In genomic region chr16:2513405-2514332, GRCh38 we compare ENCODE assay signal across 1 cellular context.
TF ChIP-seq lines count a peak whose summit lies in the region.

Gene ATP6V0C (plus strand): TSS chr16:2513952. CDS start chr16:2514104, 152 bp downstream.

TF ChIP-seq in H1, 55 proteins besides CTCF, POLR2A, EP300 and RAD21 (continued from another document):
- TF ChIP-seq, protein P1, sequence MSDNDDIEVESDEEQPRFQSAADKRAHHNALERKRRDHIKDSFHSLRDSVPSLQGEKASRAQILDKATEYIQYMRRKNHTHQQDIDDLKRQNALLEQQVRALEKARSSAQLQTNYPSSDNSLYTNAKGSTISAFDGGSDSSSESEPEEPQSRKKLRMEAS (IDR thresholded peaks at IDR 0.05), result peak; percentile 20; the same call in 1 of the 2 replicates
- no peak; the same call in 1 of the 2 replicates for TF ChIP-seq EGR1 (IDR thresholded peaks at IDR 0.05; ENCODE audit: borderline replicate concordance, low read depth, low read length)
- TF ChIP-seq SIX5 (IDR thresholded peaks at IDR 0.05; ENCODE audit: low read depth, low read length), result no peak; the same call in 1 of the 2 replicates
- no peak for TF ChIP-seq SP2 (IDR thresholded peaks at IDR 0.05; ENCODE audit: low read length)
- TF ChIP-seq JUN (IDR thresholded peaks at IDR 0.05; ENCODE audit: low read depth, low read length), result no peak
- TF ChIP-seq POLR2AphosphoS5 (IDR thresholded peaks at IDR 0.05; ENCODE audit: low read depth, low read length), result peak; percentile 72
- TF ChIP-seq CBX5 (IDR thresholded peaks at IDR 0.05; ENCODE audit: low read depth, low read length), result no peak
- TF ChIP-seq SIN3A (conservative IDR thresholded peaks at IDR 0.05 in 1 of 2, IDR thresholded peaks at IDR 0.05 in 1 of 2; ENCODE audit: low read depth in 1 of 2, low read length in 2 of 2), result peak in 1 of 2 experiments; percentile 17; a peak in 2 of 4 replicates
- peak; percentile 87 for TF ChIP-seq JUND (IDR thresholded peaks at IDR 0.05; ENCODE audit: low read length)
- peak; percentile 69; the same call in 1 of the 2 replicates for TF ChIP-seq SP4 (IDR thresholded peaks at IDR 0.05; ENCODE audit: low read length)
- 0 out of 2 replicates have a peak, but pooled peaks have one; percentile 34 for TF ChIP-seq RBBP5 (IDR thresholded peaks at IDR 0.05; ENCODE audit: borderline replicate concordance, low read depth, low read length)
- TF ChIP-seq CREB1 (IDR thresholded peaks at IDR 0.05), result peak; percentile 95
- 0 out of 2 replicates have a peak, but pooled peaks have one; percentile 25 for TF ChIP-seq TCF12 (IDR thresholded peaks at IDR 0.05; ENCODE audit: low read depth, low read length)
- TF ChIP-seq BACH1 (IDR thresholded peaks at IDR 0.05; ENCODE audit: low read length), result no peak
- no peak for TF ChIP-seq SUZ12 (IDR thresholded peaks at IDR 0.05; ENCODE audit: low read length)
- no peak for TF ChIP-seq SAP30 (IDR thresholded peaks at IDR 0.05; ENCODE audit: insufficient read depth, insufficient replicate concordance, low read length)
- TF ChIP-seq TAF1 (IDR thresholded peaks at IDR 0.05; ENCODE audit: low read depth, low read length), result peak; percentile 93
- no peak; the same call in 1 of the 2 replicates for TF ChIP-seq E2F6 (IDR thresholded peaks at IDR 0.05)
- TF ChIP-seq RXRA (IDR thresholded peaks at IDR 0.05; ENCODE audit: insufficient read depth, low read depth, low read length), result no peak
- TF ChIP-seq GTF2F1 (IDR thresholded peaks at IDR 0.05; ENCODE audit: borderline replicate concordance, low read depth, low read length), result no peak
- no peak for TF ChIP-seq CHD7 (IDR thresholded peaks at IDR 0.05; ENCODE audit: insufficient replicate concordance, low read length)
- no peak for TF ChIP-seq GABPA (IDR thresholded peaks at IDR 0.05; ENCODE audit: borderline replicate concordance, insufficient read depth, low read length)
- TF ChIP-seq CBX8 (IDR thresholded peaks at IDR 0.05; ENCODE audit: borderline replicate concordance, low read depth, low read length), result no peak
- no peak for TF ChIP-seq CTBP2 (IDR thresholded peaks at IDR 0.05; ENCODE audit: borderline replicate concordance, insufficient read depth, insufficient read length, low read length)
- TF ChIP-seq CEBPB (IDR thresholded peaks at IDR 0.05; ENCODE audit: low read depth, low read length), result no peak
- no peak for TF ChIP-seq POU5F1 (IDR thresholded peaks at IDR 0.05; ENCODE audit: low read depth, low read length)
- TF ChIP-seq KDM1A (IDR thresholded peaks at IDR 0.05; ENCODE audit: borderline replicate concordance, low read length), result no peak
- TF ChIP-seq, protein P2, sequence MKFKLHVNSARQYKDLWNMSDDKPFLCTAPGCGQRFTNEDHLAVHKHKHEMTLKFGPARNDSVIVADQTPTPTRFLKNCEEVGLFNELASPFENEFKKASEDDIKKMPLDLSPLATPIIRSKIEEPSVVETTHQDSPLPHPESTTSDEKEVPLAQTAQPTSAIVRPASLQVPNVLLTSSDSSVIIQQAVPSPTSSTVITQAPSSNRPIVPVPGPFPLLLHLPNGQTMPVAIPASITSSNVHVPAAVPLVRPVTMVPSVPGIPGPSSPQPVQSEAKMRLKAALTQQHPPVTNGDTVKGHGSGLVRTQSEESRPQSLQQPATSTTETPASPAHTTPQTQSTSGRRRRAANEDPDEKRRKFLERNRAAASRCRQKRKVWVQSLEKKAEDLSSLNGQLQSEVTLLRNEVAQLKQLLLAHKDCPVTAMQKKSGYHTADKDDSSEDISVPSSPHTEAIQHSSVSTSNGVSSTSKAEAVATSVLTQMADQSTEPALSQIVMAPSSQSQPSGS (IDR thresholded peaks at IDR 0.05; ENCODE audit: low read length), result no peak
- TF ChIP-seq BRCA1 (IDR thresholded peaks at IDR 0.05; ENCODE audit: low read depth, low read length), result no peak
- TF ChIP-seq, protein P3, sequence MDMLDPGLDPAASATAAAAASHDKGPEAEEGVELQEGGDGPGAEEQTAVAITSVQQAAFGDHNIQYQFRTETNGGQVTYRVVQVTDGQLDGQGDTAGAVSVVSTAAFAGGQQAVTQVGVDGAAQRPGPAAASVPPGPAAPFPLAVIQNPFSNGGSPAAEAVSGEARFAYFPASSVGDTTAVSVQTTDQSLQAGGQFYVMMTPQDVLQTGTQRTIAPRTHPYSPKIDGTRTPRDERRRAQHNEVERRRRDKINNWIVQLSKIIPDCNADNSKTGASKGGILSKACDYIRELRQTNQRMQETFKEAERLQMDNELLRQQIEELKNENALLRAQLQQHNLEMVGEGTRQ (IDR thresholded peaks at IDR 0.05; ENCODE audit: low read length), result peak; percentile 91
- TF ChIP-seq ASH2L (IDR thresholded peaks at IDR 0.05; ENCODE audit: low read length), result peak; percentile 58
- TF ChIP-seq YY1 (IDR thresholded peaks at IDR 0.05; ENCODE audit: low read depth, low read length), result peak; percentile 97
- TF ChIP-seq TEAD4 (IDR thresholded peaks at IDR 0.05; ENCODE audit: low read depth, low read length), result peak; percentile 70
- no peak for TF ChIP-seq CHD2 (IDR thresholded peaks at IDR 0.05; ENCODE audit: low read length)
- TF ChIP-seq BCL11A (IDR thresholded peaks at IDR 0.05; ENCODE audit: low read depth in 2 of 2, low read length in 2 of 2), result no peak
- TF ChIP-seq PHF8 (conservative IDR thresholded peaks at IDR 0.05; ENCODE audit: low read depth, low read length), result peak; percentile 91
- no peak for TF ChIP-seq HDAC2 (IDR thresholded peaks at IDR 0.05; ENCODE audit: borderline replicate concordance in 1 of 2, low read depth in 2 of 2, low read length in 2 of 2)
- TF ChIP-seq RNF2 (IDR thresholded peaks at IDR 0.05; ENCODE audit: borderline replicate concordance, low read depth, low read length, missing control alignments, poor library complexity, severe bottlenecking), result no peak
- TF ChIP-seq FOSL1 (IDR thresholded peaks at IDR 0.05; ENCODE audit: insufficient read depth, low read depth, low read length), result no peak
- peak; percentile 58; the same call in 1 of the 2 replicates for TF ChIP-seq SP1 (IDR thresholded peaks at IDR 0.05; ENCODE audit: low read depth, low read length)
- TF ChIP-seq, protein P4, sequence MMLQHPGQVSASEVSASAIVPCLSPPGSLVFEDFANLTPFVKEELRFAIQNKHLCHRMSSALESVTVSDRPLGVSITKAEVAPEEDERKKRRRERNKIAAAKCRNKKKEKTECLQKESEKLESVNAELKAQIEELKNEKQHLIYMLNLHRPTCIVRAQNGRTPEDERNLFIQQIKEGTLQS (IDR thresholded peaks at IDR 0.05; ENCODE audit: insufficient read depth, low read depth, low read length), result no peak
- no peak for TF ChIP-seq KDM5A (IDR thresholded peaks at IDR 0.05; ENCODE audit: low read length)
- TF ChIP-seq HDAC6 (IDR thresholded peaks at IDR 0.05; ENCODE audit: low read depth, low read length), result no peak
- peak; percentile 47; the same call in 1 of the 2 replicates for TF ChIP-seq NRF1 (IDR thresholded peaks at IDR 0.05; ENCODE audit: low read depth, low read length)
- peak; percentile 84 for TF ChIP-seq TBP (IDR thresholded peaks at IDR 0.05; ENCODE audit: low read depth, low read length)
